Comparison of ENCODE assay signal across 8 cellular contexts in the genomic region with DNA sequence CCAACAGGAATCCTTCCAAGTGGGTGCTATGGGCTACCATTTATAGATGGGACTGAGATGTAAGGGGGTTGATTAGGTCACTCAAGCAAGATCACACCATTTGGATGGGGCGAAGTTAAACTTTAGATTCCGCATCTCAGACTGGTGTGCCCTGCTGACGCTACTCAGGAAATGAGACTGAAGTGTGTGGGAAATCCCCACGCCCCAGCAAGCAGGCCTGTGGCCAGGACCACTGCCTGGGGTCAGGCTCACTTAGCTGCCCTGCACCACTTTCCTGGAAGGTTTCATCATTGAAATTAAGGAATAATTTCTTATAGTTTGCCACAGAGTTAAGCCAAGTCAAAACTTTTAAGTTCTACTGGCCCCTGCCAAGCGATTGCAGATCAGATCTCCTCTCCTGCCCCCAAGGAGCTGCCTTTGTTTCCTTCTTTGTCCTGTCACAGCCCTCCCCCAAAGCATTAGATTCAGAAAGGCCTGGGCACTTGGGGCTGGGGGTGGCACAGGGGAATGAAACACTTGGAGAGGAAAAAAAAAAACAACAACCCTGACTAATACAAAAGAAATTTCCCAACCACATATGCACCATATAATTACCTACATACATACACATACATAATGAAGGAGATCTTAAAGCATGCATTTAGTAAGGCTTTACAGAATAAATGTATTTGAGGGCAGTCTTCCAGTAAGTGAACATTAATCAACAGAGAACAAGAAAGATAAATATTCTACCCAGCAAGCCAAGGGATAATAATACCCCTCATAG.
DNase-seq lines count a peak whose midpoint lies in the region; ATAC-seq and TF ChIP-seq lines count a peak whose summit lies in the region.

No MANE protein-coding gene starts in this region.

- no peaks in the 10 kb centered on the region for H3K27me3 Mint-ChIP-seq in activated naive CD8-positive, alpha-beta T cell treated with anti-CD3 and anti-CD28 coated beads for 36 hours
- no peaks in the 10 kb centered on the region for H3K27me3 Mint-ChIP-seq in naive thymus-derived CD8-positive, alpha-beta T cell
- peaks cover 6% of the 10 kb centered on the region for H3K27me3 Mint-ChIP-seq in endothelial cell (ENCODE audit: unreplicated experiment)

- peaks cover 40% of the 10 kb centered on the region for H3K4me1 Mint-ChIP-seq in activated naive CD8-positive, alpha-beta T cell treated with anti-CD3 and anti-CD28 coated beads for 36 hours
- peaks cover 19 to 26% (median 20%) of the 10 kb centered on the region in 4 donors for H3K4me1 Mint-ChIP-seq in naive thymus-derived CD8-positive, alpha-beta T cell
- no peaks in the 10 kb centered on the region for H3K4me1 Mint-ChIP-seq in endothelial cell (ENCODE audit: unreplicated experiment)

- H3K9me3 ChIP-seq in RWPE2 (ENCODE audit: severe bottlenecking): no peaks in the 10 kb centered on the region
- no peaks in the 10 kb centered on the region for H3K9me3 ChIP-seq in tibial artery

- peaks cover 6% of the 10 kb centered on the region for H3K4me1 ChIP-seq in RWPE2 (ENCODE audit: insufficient read depth, poor library complexity, severe bottlenecking)
- peaks cover 0 to 43% (median 34%) of the 10 kb centered on the region in 4 donors for H3K4me1 ChIP-seq in tibial artery

- H3K4me3 ChIP-seq in RWPE2 (ENCODE audit: severe bottlenecking): no peak overlapping the region
- no peak overlapping the region for H3K4me3 ChIP-seq in tibial artery

- H3K4me3 Mint-ChIP-seq in activated naive CD8-positive, alpha-beta T cell treated with anti-CD3 and anti-CD28 coated beads for 36 hours: peak overlapping the region; percentile 44
- peak overlapping the region in 4 of 10 donors; percentile 8 to 43 (median 28) for H3K4me3 Mint-ChIP-seq in naive thymus-derived CD8-positive, alpha-beta T cell
- no peak overlapping the region for H3K4me3 Mint-ChIP-seq in endothelial cell (ENCODE audit: unreplicated experiment)

- H3K36me3 ChIP-seq in RWPE2 (ENCODE audit: low read depth) (no peaks in the 10 kb centered on the region), tibial artery (no peaks in the 10 kb centered on the region)

- no peaks in the 10 kb centered on the region for H3K9me3 Mint-ChIP-seq in activated naive CD8-positive, alpha-beta T cell treated with anti-CD3 and anti-CD28 coated beads for 36 hours
- no peaks in the 10 kb centered on the region for H3K9me3 Mint-ChIP-seq in naive thymus-derived CD8-positive, alpha-beta T cell
- no peaks in the 10 kb centered on the region for H3K9me3 Mint-ChIP-seq in endothelial cell (ENCODE audit: unreplicated experiment)

- H3K27me3 ChIP-seq in RWPE2 (ENCODE audit: insufficient read depth, poor library complexity, severe bottlenecking): no peaks in the 10 kb centered on the region
- no peaks in the 10 kb centered on the region for H3K27me3 ChIP-seq in tibial artery

- POLR2A ChIA-PET in naive thymus-derived CD8-positive, alpha-beta T cell (lab: Charles Lee): interaction anchor here (1.3 kb wide), 1 partner anchor 18 kb away, joined by 8 read pairs; no protein-coding TSS in a partner anchor

- DNase-seq in GM13977 (ENCODE audit: low spot score) (peak; percentile 82), RWPE2 (ENCODE audit: low spot score) (no peak), tibial artery (no peak), NCI-H82 (lab: John Stamatoyannopoulos, UW) (no peak), endothelial cell (ENCODE audit: low spot score) (no peak)
- DNase-seq in activated naive CD8-positive, alpha-beta T cell treated with anti-CD3 and anti-CD28 coated beads for 36 hours: peak; percentile 74
- peak in 9 of 10 donors; percentile 14 to 49 (median 35) for DNase-seq in naive thymus-derived CD8-positive, alpha-beta T cell

- intact Hi-C loops in tibial artery (cut with DNase I; ENCODE audit: low total_unique reads): no loop called here

- peak overlapping the region; percentile 94 for H3K27ac Mint-ChIP-seq in activated naive CD8-positive, alpha-beta T cell treated with anti-CD3 and anti-CD28 coated beads for 36 hours
- H3K27ac Mint-ChIP-seq in naive thymus-derived CD8-positive, alpha-beta T cell: peak overlapping the region in 9 of 10 donors; percentile 2 to 92 (median 77)
- H3K27ac Mint-ChIP-seq in endothelial cell (ENCODE audit: unreplicated experiment): no peak overlapping the region

- H3K27ac ChIP-seq in RWPE2 (ENCODE audit: poor library complexity, severe bottlenecking): no peak overlapping the region
- H3K27ac ChIP-seq in tibial artery: peak overlapping the region; percentile 3 to 21

- TF ChIP-seq CTCF in GM13977 (IDR thresholded peaks at IDR 0.05; ENCODE audit: extremely low read depth, insufficient read depth, missing control alignments) (no peak), RWPE2 (IDR thresholded peaks at IDR 0.05; ENCODE audit: poor library complexity, severe bottlenecking) (no peak), tibial artery (IDR thresholded peaks at IDR 0.05) (no peak), endothelial cell (IDR thresholded peaks at IDR 0.05; ENCODE audit: unreplicated experiment) (no peak)

- no peaks in the 10 kb centered on the region for H3K36me3 Mint-ChIP-seq in activated naive CD8-positive, alpha-beta T cell treated with anti-CD3 and anti-CD28 coated beads for 36 hours
- no peaks in the 10 kb centered on the region for H3K36me3 Mint-ChIP-seq in naive thymus-derived CD8-positive, alpha-beta T cell
- H3K36me3 Mint-ChIP-seq in endothelial cell (ENCODE audit: low read depth, unreplicated experiment): peaks cover 4% of the 10 kb centered on the region

- peak; percentile 89 for ATAC-seq in HG02642 (IDR thresholded peaks at IDR 0.05; ENCODE audit: poor library complexity, unreplicated experiment)
- ATAC-seq in RWPE2 (ENCODE audit: low read depth): peak; percentile 28; the same call in 1 of the 3 replicates
- peak; percentile 97 to 99 for ATAC-seq in naive thymus-derived CD8-positive, alpha-beta T cell

- in situ Hi-C loops in GM13977 (cut with MboI; ENCODE audit: low pct_unique_long_range_greater_than_20kb, low sequenced_read_pairs, unreplicated experiment): no loop called here

Comparison
In these comparisons a context has a peak if more than half of its experiments do, and no peak if none do; other contexts are left out.
1. DNase-seq: peak in GM13977 (single experiment), activated naive CD8-positive, alpha-beta T cell treated with anti-CD3 and anti-CD28 coated beads for 36 hours (single experiment) and naive thymus-derived CD8-positive, alpha-beta T cell (9 of 10); none in RWPE2 (single experiment), tibial artery (0 of 2), NCI-H82 (single experiment) and endothelial cell (single experiment).
2. ATAC-seq: peak in every context shown above with its lines; median percentile 98 in naive thymus-derived CD8-positive, alpha-beta T cell; 89 in HG02642; 28 in RWPE2.